15 cellular contexts compared by ENCODE assay signal in the genomic region with DNA sequence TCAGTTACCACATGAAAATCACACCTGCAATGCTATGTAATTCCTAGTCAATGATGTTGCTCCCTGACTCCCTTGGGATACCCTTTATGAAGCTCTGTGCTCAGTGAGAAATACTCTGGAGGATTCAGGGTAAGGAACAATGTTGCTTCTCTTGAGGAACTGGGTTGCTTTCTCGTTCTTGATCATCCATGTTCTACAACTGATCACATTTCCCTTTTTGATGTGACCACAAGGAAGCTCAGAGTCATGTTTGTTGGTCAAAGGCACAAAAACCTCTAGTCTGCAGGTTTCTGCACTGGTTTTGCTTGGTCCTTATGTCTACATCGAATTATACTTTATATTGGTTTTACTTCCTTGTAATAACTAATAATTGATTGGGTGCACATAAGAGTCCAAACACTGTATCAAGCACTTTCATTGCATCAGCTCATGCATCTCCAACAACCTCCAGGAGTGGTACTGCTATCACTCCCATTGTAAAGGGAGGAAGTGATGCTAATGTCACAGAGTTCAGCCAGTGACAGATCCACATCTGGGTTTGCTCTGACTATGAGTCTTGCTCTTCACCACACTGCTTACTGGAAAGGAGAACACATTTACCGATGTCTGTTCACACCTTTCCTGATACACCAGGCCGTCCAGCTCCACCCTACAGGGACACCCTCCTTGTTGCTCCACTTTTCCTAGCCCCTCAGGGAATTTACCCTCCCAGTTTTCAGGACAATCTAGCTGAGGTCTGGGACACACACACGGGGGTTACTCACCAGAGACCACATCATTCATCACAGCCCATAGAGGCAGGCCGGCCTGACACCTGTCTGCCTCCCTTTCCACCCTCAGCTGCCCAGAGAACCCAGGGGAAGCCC. TPM values are rescaled to one million over a fixed set of nuclear protein-coding genes. Genes with fewer than 3 reads are reported as not detected.
DNase-seq lines count a peak whose midpoint lies in the region; ATAC-seq, FAIRE-seq and TF ChIP-seq lines count a peak whose summit lies in the region.
"Had no signal": no experiment of that assay in that cellular context is flagged by ENCODE, and none has a peak within 500 bp of the region (broad histone marks: within the 10 kb centered on the region; RNA-seq: fewer than 3 reads in every experiment).

No MANE protein-coding gene starts in this region.

- DNase-seq in CD8-positive, alpha-beta T cell, result no peak
- DNase-seq in endothelial cell of umbilical vein (ENCODE audit: low read depth, low spot score), result no peak
- no peak for DNase-seq in vagina (ENCODE audit: extremely low spot score in 2 of 2)
- DNase-seq in chondrocyte (ENCODE audit: low spot score), result no peak
- DNase-seq in ovary, result no peak
- no peak for DNase-seq in mucosa of gallbladder (ENCODE audit: low spot score)
- DNase-seq: gastrocnemius medialis; GOT3; left ventricle myocardium superior; NCI-H1092 treated with DMSO at 0.1 percent for 48 hours; stimulated activated CD4-positive, alpha-beta T cell treated with anti-CD3 and anti-CD28 coated beads, Interleukin-4, amount 100 ng/mL, for 1 hour had no signal

- BruUV-seq in endothelial cell of umbilical vein (replicated peaks; lab: Mats Ljungman, UMichigan), result no TSS peak

- peak; percentile 65 for FAIRE-seq in endothelial cell of umbilical vein (lab: Jason Lieb, UNC)

- H2AFZ ChIP-seq in endothelial cell of umbilical vein (ENCODE audit: low read depth, low read length), result no peak overlapping the region

- no peaks in the 10 kb centered on the region for H3K79me2 ChIP-seq in endothelial cell of umbilical vein (ENCODE audit: control insufficient read depth, insufficient read depth, low read length)

- no peak overlapping the region for H3K4me3 Mint-ChIP-seq in CD8-positive, alpha-beta T cell
- H3K4me3 Mint-ChIP-seq in chondrocyte (ENCODE audit: unreplicated experiment), result no peak overlapping the region

- CTCF ChIA-PET in CD8-positive, alpha-beta T cell (lab: Charles Lee), result interaction anchor here (0.6 kb wide), 1 partner anchor 26 kb away, joined by 3 read pairs; no protein-coding TSS in a partner anchor
- CTCF ChIA-PET in endothelial cell of umbilical vein (lab: Charles Lee), result no interaction called here

- H3K9me1 ChIP-seq in endothelial cell of umbilical vein (replicated peaks; ENCODE audit: control insufficient read depth, extremely low read depth, insufficient read depth, low read length), result no peaks in the 10 kb centered on the region

- H3K27me3 ChIP-seq in CD8-positive, alpha-beta T cell (ENCODE audit: insufficient read depth, low read length), result no peaks in the 10 kb centered on the region
- H3K27me3 ChIP-seq in endothelial cell of umbilical vein (ENCODE audit: control insufficient read depth in 2 of 2, insufficient read depth in 2 of 2, low read length in 2 of 2) (no peaks in the 10 kb centered on the region), vagina (no peaks in the 10 kb centered on the region), ovary (no peaks in the 10 kb centered on the region)
- H3K27me3 ChIP-seq: gastrocnemius medialis had no signal

- H3K9me3 Mint-ChIP-seq in CD8-positive, alpha-beta T cell, result no peaks in the 10 kb centered on the region
- H3K9me3 Mint-ChIP-seq in chondrocyte (ENCODE audit: low read depth), result no peaks in the 10 kb centered on the region
- H3K9me3 Mint-ChIP-seq: activated naive CD4-positive, alpha-beta T cell treated with anti-CD3 and anti-CD28 coated beads, Interleukin-2, amount 50 U/mL, for 72 hours had no signal

- no peaks in the 10 kb centered on the region for H3K9me3 ChIP-seq in CD8-positive, alpha-beta T cell (ENCODE audit: low read length)
- H3K9me3 ChIP-seq in endothelial cell of umbilical vein (replicated peaks; ENCODE audit: control insufficient read depth, insufficient read depth, low read length), result no peaks in the 10 kb centered on the region
- H3K9me3 ChIP-seq in vagina, result no peaks in the 10 kb centered on the region
- H3K9me3 ChIP-seq in ovary, result no peaks in the 10 kb centered on the region
- H3K9me3 ChIP-seq: gastrocnemius medialis had no signal

- H4K20me1 ChIP-seq in endothelial cell of umbilical vein (replicated peaks; ENCODE audit: control insufficient read depth, extremely low read depth, insufficient read depth, low read length), result no peaks in the 10 kb centered on the region

- peaks cover 55% of the 10 kb centered on the region for H3K4me1 Mint-ChIP-seq in CD8-positive, alpha-beta T cell (ENCODE audit: low read depth)
- H3K4me1 Mint-ChIP-seq in chondrocyte (ENCODE audit: low read depth), result peaks cover 29% of the 10 kb centered on the region

- H3K36me3 Mint-ChIP-seq in CD8-positive, alpha-beta T cell, result no peaks in the 10 kb centered on the region
- peaks cover 10% of the 10 kb centered on the region for H3K36me3 Mint-ChIP-seq in chondrocyte (ENCODE audit: low read depth)
- H3K36me3 Mint-ChIP-seq: activated naive CD4-positive, alpha-beta T cell treated with anti-CD3 and anti-CD28 coated beads, Interleukin-2, amount 50 U/mL, for 72 hours had no signal

- 75 to 92% (median 78%) methylated on average over 6 of the region's 6 CpGs for WGBS in ovary, 3 donors

- no peak overlapping the region for H3K4me2 ChIP-seq in endothelial cell of umbilical vein (ENCODE audit: insufficient read depth, low read length)

- no peak overlapping the region for H3K4me3 ChIP-seq in CD8-positive, alpha-beta T cell (ENCODE audit: low read depth, low read length)
- no peak overlapping the region for H3K4me3 ChIP-seq in endothelial cell of umbilical vein (replicated peaks in 1 of 3; ENCODE audit: insufficient read depth in 1 of 3, low read depth in 1 of 3, low read length in 3 of 3)
- no peak overlapping the region for H3K4me3 ChIP-seq in vagina
- no peak overlapping the region for H3K4me3 ChIP-seq in ovary
- H3K4me3 ChIP-seq: gastrocnemius medialis had no signal

- dilution Hi-C loops in endothelial cell of umbilical vein (cut with MboI; ENCODE audit: extremely low pct_ligation_motif_present, low sequenced_read_pairs), result no loop called here

- ATAC-seq in CD8-positive, alpha-beta T cell, result no peak
- peak; percentile 59 for ATAC-seq in GM18870 (IDR thresholded peaks at IDR 0.05; ENCODE audit: unreplicated experiment)
- ATAC-seq in HG03103 (IDR thresholded peaks at IDR 0.05; ENCODE audit: low read depth, unreplicated experiment), result peak; percentile 82
- ATAC-seq: gastrocnemius medialis, left ventricle myocardium superior, SK-N-SH treated with all-trans-retinoic acid at 6 μM for 48 hours had no signal

- no peak for TF ChIP-seq EP300 in ovary (IDR thresholded peaks at IDR 0.05)

- POLR2A ChIA-PET in CD8-positive, alpha-beta T cell (lab: Charles Lee), result interaction anchor here (1.0 to 1.6 kb wide), 2 partner anchors 16 kb away, joined by 4 to 6 read pairs; no protein-coding TSS in a partner anchor
- POLR2A ChIA-PET in endothelial cell of umbilical vein (lab: Charles Lee), result no interaction called here

- intact Hi-C loops in CD8-positive, alpha-beta T cell (cut with DNase I, micrococcal nuclease), result no loop called here
- intact Hi-C loops in endothelial cell of umbilical vein (cut with micrococcal nuclease) (loop anchor here (1.0 kb wide), 1 partner anchor 7 kb away; no protein-coding TSS in a partner anchor), vagina (cut with DNase I) (no loop called here), ovary (cut with DNase I) (no loop called here)

- peak overlapping the region; percentile 58 for H3K27ac Mint-ChIP-seq in CD8-positive, alpha-beta T cell
- no peak overlapping the region for H3K27ac Mint-ChIP-seq in chondrocyte (ENCODE audit: unreplicated experiment)
- H3K27ac Mint-ChIP-seq: activated naive CD4-positive, alpha-beta T cell treated with anti-CD3 and anti-CD28 coated beads, Interleukin-2, amount 50 U/mL, for 72 hours had no signal

- no peaks in the 10 kb centered on the region for H3K27me3 Mint-ChIP-seq in CD8-positive, alpha-beta T cell (ENCODE audit: low read depth)
- no peaks in the 10 kb centered on the region for H3K27me3 Mint-ChIP-seq in chondrocyte (ENCODE audit: low read depth)

- no peak for TF ChIP-seq CTCF in CD8-positive, alpha-beta T cell (IDR thresholded peaks at IDR 0.05)
- TF ChIP-seq CTCF in endothelial cell of umbilical vein (IDR thresholded peaks at IDR 0.05; ENCODE audit: extremely low read depth in 1 of 2, insufficient read depth in 1 of 2, low read depth in 1 of 2, low read length in 2 of 2), result no peak
- TF ChIP-seq CTCF in vagina (IDR thresholded peaks at IDR 0.05), result no peak
- no peak for TF ChIP-seq CTCF in chondrocyte (IDR thresholded peaks at IDR 0.05)
- no peak for TF ChIP-seq CTCF in ovary (IDR thresholded peaks at IDR 0.05)

- H3K4me1 ChIP-seq in CD8-positive, alpha-beta T cell (ENCODE audit: insufficient read depth, low read length), result no peaks in the 10 kb centered on the region
- H3K4me1 ChIP-seq in endothelial cell of umbilical vein (ENCODE audit: control insufficient read depth, extremely low read depth, insufficient read depth, low read length), result peaks cover 35% of the 10 kb centered on the region
- peaks cover 12% of the 10 kb centered on the region for H3K4me1 ChIP-seq in vagina
- H3K4me1 ChIP-seq in ovary (ENCODE audit: insufficient read depth), result peaks cover 1% of the 10 kb centered on the region

- TF ChIP-seq POLR2A in endothelial cell of umbilical vein (IDR thresholded peaks at IDR 0.05; ENCODE audit: low read depth, low read length) (no peak), vagina (IDR thresholded peaks at IDR 0.05) (no peak), ovary (IDR thresholded peaks at IDR 0.05) (no peak)

- H3K36me3 ChIP-seq in CD8-positive, alpha-beta T cell (ENCODE audit: insufficient read depth, low read length), result no peaks in the 10 kb centered on the region
- H3K36me3 ChIP-seq in endothelial cell of umbilical vein (ENCODE audit: control insufficient read depth in 2 of 2, extremely low read depth in 1 of 2, insufficient read depth in 2 of 2, low read length in 2 of 2), result no peaks in the 10 kb centered on the region
- H3K36me3 ChIP-seq in vagina, result no peaks in the 10 kb centered on the region
- H3K36me3 ChIP-seq in ovary, result no peaks in the 10 kb centered on the region
- H3K36me3 ChIP-seq: gastrocnemius medialis had no signal

- H3K9ac ChIP-seq in endothelial cell of umbilical vein (replicated peaks; ENCODE audit: extremely low read depth, insufficient read depth, low read length), result no peak overlapping the region

- H3K27ac ChIP-seq in CD8-positive, alpha-beta T cell (ENCODE audit: low read depth, low read length), result no peak overlapping the region
- H3K27ac ChIP-seq in endothelial cell of umbilical vein (ENCODE audit: insufficient read depth, low read depth, low read length) (no peak overlapping the region), vagina (no peak overlapping the region), ovary (no peak overlapping the region)
- H3K27ac ChIP-seq: gastrocnemius medialis had no signal

RNA-seq across cellular contexts. Expression of a gene that starts 41.0 kb away (rescaled TPM):
- total RNA-seq in CD8-positive, alpha-beta T cell, result not detected
- total RNA-seq in endothelial cell of umbilical vein, result not detected in 2 replicates
- 0.60 and 0.61 TPM in 2 replicates for polyA plus RNA-seq in endothelial cell of umbilical vein
- 0.14 and 0.15 TPM in 2 replicates for polyA plus RNA-seq in endothelial cell of umbilical vein (2011; cell fraction: cytosol; rRNA removed)
- 0.07 and 0.13 TPM in 2 replicates for polyA plus RNA-seq in endothelial cell of umbilical vein (2011; cell fraction: nucleus; rRNA removed)
- 0.13 and 0.42 TPM in 2 replicates for polyA plus RNA-seq in endothelial cell of umbilical vein (2012)
- 1.7 and 1.8 TPM in 2 replicates for polyA minus RNA-seq in endothelial cell of umbilical vein
- polyA minus RNA-seq in endothelial cell of umbilical vein (2011; cell fraction: cytosol; rRNA and poly(A)+ RNA removed), result not detected
- 0.10 and 0.58 TPM in 2 replicates for polyA minus RNA-seq in endothelial cell of umbilical vein (2011; cell fraction: nucleus; rRNA and poly(A)+ RNA removed)
- total RNA-seq in vagina, result 10.1 TPM
- total RNA-seq in chondrocyte, result 31.2 to 74.3 TPM (median 32.9 TPM) in 3 replicates
- total RNA-seq in ovary, result 1 to 10 TPM; 1.4 to 8.4 (median 2.3) TPM
- 10 to 100 TPM in 1 of 2 donors, 1 to 10 TPM in 1; 3.1 to 28.3 TPM for polyA plus RNA-seq in ovary
- 8.4 TPM for total RNA-seq in mucosa of gallbladder
- total RNA-seq: activated naive CD4-positive, alpha-beta T cell treated with anti-CD3 and anti-CD28 coated beads, Interleukin-2, amount 50 U/mL, for 72 hours had no signal
